In genomic region chr12:75446857-75447256, GRCh38 we compare ENCODE assay signal across 18 cellular contexts. TPM values are rescaled to one million over a fixed set of nuclear protein-coding genes. Genes with fewer than 3 reads are reported as not detected.
DNase-seq lines count a peak whose midpoint lies in the region; TF ChIP-seq lines count a peak whose summit lies in the region.
"Had no signal": no experiment of that assay in that cellular context is flagged by ENCODE, and none has a peak within 500 bp of the region (broad histone marks: within the 10 kb centered on the region; RNA-seq: fewer than 3 reads in every experiment).

No MANE protein-coding gene starts in this region.

- H3K79me2 ChIP-seq in mammary epithelial cell (ENCODE audit: insufficient read depth, low read length) = no peaks in the 10 kb centered on the region

- POLR2A ChIA-PET in AG04449 (lab: Yijun Ruan, JAX) = interaction anchor here (2.3 kb wide), 1 partner anchor 33 kb away, joined by 9 read pairs; the partner anchor contains the start of gene GLIPR1

- no peaks in the 10 kb centered on the region for H3K36me3 ChIP-seq in mammary epithelial cell (ENCODE audit: insufficient read depth, low read length)

- TF ChIP-seq CTCF in AG04449 (IDR thresholded peaks at IDR 0.05; ENCODE audit: insufficient read depth, low read length, missing control alignments) = no peak
- TF ChIP-seq CTCF in mammary epithelial cell (conservative IDR thresholded peaks at IDR 0.05 in 1 of 2, IDR thresholded peaks at IDR 0.05 in 1 of 2; ENCODE audit: extremely low read depth in 1 of 2, insufficient read depth in 1 of 2, low read depth in 1 of 2, low read length in 2 of 2) = no peak

- no peaks in the 10 kb centered on the region for H3K9me3 Mint-ChIP-seq in activated T-helper 2 cell treated with anti-CD3 and anti-CD28 coated beads, Interferon-gamma antibody, Interleukin-2, Interleukin-4, amounts not matched to agents 10 μg/mL and 5 μg/mL and 100 μg/mL, durations not matched to agents 14 hours and 24 hours and 36 hours
- H3K9me3 Mint-ChIP-seq: activated naive CD4-positive, alpha-beta T cell treated with anti-CD3 and anti-CD28 coated beads, Interleukin-2, amount 50 U/mL, for 72 hours had no signal

- peaks cover 34% of the 10 kb centered on the region for H3K4me1 ChIP-seq in mammary epithelial cell (ENCODE audit: insufficient read depth, low read length)

- H4K20me1 ChIP-seq in mammary epithelial cell (ENCODE audit: insufficient read depth, low read length) = no peaks in the 10 kb centered on the region

- no peak overlapping the region for H3K27ac ChIP-seq in mammary epithelial cell (ENCODE audit: insufficient read depth, low read depth, low read length)
- H3K27ac ChIP-seq: HL-60, skin epidermis had no signal

- peak; percentile 45 for DNase-seq in AG04449 (ENCODE audit: low read depth, low spot score)
- DNase-seq in HT1080 (ENCODE audit: low read depth) = peak; percentile 74
- peak; percentile 73 for DNase-seq in mammary epithelial cell
- peak; percentile 79 for DNase-seq in iris pigment epithelial cell (ENCODE audit: low read depth)
- DNase-seq in activated T-helper 2 cell treated with anti-CD3 and anti-CD28 coated beads, Interferon-gamma antibody, Interleukin-2, Interleukin-4, amounts not matched to agents 10 μg/mL and 5 μg/mL and 100 μg/mL, durations not matched to agents 14 hours and 24 hours and 36 hours (ENCODE audit: low spot score) = no peak
- DNase-seq in effector CD8-positive, alpha-beta T cell (lab: John Stamatoyannopoulos, UW) = no peak
- DNase-seq in cerebellar cortex (ENCODE audit: low spot score) = no peak
- no peak for DNase-seq in stimulated activated CD4-positive, alpha-beta T cell treated with anti-CD3 and anti-CD28 coated beads, Interleukin-1b, Interleukin-23, amount 100 ng/mL, for 48 hours
- DNase-seq: activated CD4-positive, alpha-beta T cell treated with anti-CD3 and anti-CD28 coated beads for 36 hours; activated T-cell treated with anti-CD3 and anti-CD28 coated beads for 4 hours; foreskin melanocyte; NCI-H2029 treated with DMSO at 0.1 percent for 48 hours; NCI-H69; stimulated activated naive CD4-positive, alpha-beta T cell treated with Interleukin-2 at 50 U/mL for 16 hours; T-helper 1 cell had no signal

- peaks cover 41% of the 10 kb centered on the region for H3K27me3 Mint-ChIP-seq in activated T-helper 2 cell treated with anti-CD3 and anti-CD28 coated beads, Interferon-gamma antibody, Interleukin-2, Interleukin-4, amounts not matched to agents 10 μg/mL and 5 μg/mL and 100 μg/mL, durations not matched to agents 14 hours and 24 hours and 36 hours (ENCODE audit: low read depth)

- H3K9ac ChIP-seq in mammary epithelial cell (ENCODE audit: insufficient read depth, low read length) = no peak overlapping the region

- H2AFZ ChIP-seq in mammary epithelial cell (ENCODE audit: low read depth, low read length) = no peak overlapping the region

- H3K36me3 Mint-ChIP-seq in activated T-helper 2 cell treated with anti-CD3 and anti-CD28 coated beads, Interferon-gamma antibody, Interleukin-2, Interleukin-4, amounts not matched to agents 10 μg/mL and 5 μg/mL and 100 μg/mL, durations not matched to agents 14 hours and 24 hours and 36 hours (ENCODE audit: low read depth) = no peaks in the 10 kb centered on the region
- H3K36me3 Mint-ChIP-seq: activated naive CD4-positive, alpha-beta T cell treated with anti-CD3 and anti-CD28 coated beads, Interleukin-2, amount 50 U/mL, for 72 hours had no signal

- BruUV-seq in mammary epithelial cell (replicated peaks; lab: Mats Ljungman, UMichigan) = no TSS peak

- in situ Hi-C loops in mammary epithelial cell (cut with MboI; ENCODE audit: low sequenced_read_pairs in 2 of 2) = no loop called here

- no peaks in the 10 kb centered on the region for H3K4me1 Mint-ChIP-seq in activated T-helper 2 cell treated with anti-CD3 and anti-CD28 coated beads, Interferon-gamma antibody, Interleukin-2, Interleukin-4, amounts not matched to agents 10 μg/mL and 5 μg/mL and 100 μg/mL, durations not matched to agents 14 hours and 24 hours and 36 hours (ENCODE audit: low read depth)
- H3K4me1 Mint-ChIP-seq: activated CD4-positive, alpha-beta T cell treated with anti-CD3 and anti-CD28 coated beads for 36 hours had no signal

- H3K4me2 ChIP-seq in mammary epithelial cell (ENCODE audit: insufficient read depth, low read depth, low read length) = peak overlapping the region; percentile 61

- dilution Hi-C loops in mammary epithelial cell (cut with HindIII; ENCODE audit: low sequenced_read_pairs) = no loop called here

- CTCF ChIA-PET in AG04449 (lab: Yijun Ruan, JAX) (interaction anchor here (0.7 to 2.4 kb wide), 5 partner anchors 20 to 58 kb away, joined by 3 to 14 read pairs (median 3); no protein-coding TSS in a partner anchor), mammary epithelial cell (lab: Charles Lee; ENCODE audit: low non-redundant PET) (no interaction called here)

- intact Hi-C loops in mammary epithelial cell (cut with micrococcal nuclease) = loop anchor here (2.0 to 5.0 kb wide), 2 partner anchors 34 to 55 kb away; partner anchors contain the start of genes GLIPR1 and GLIPR1L2
- intact Hi-C loops in activated T-helper 2 cell treated with anti-CD3 and anti-CD28 coated beads, Interferon-gamma antibody, Interleukin-2, Interleukin-4, amounts not matched to agents 10 μg/mL and 5 μg/mL and 100 μg/mL, durations not matched to agents 14 hours and 24 hours and 36 hours (cut with micrococcal nuclease) = no loop called here

- no peak overlapping the region for H3K4me3 Mint-ChIP-seq in activated T-helper 2 cell treated with anti-CD3 and anti-CD28 coated beads, Interferon-gamma antibody, Interleukin-2, Interleukin-4, amounts not matched to agents 10 μg/mL and 5 μg/mL and 100 μg/mL, durations not matched to agents 14 hours and 24 hours and 36 hours (ENCODE audit: low read depth)
- H3K4me3 Mint-ChIP-seq: activated CD4-positive, alpha-beta T cell treated with anti-CD3 and anti-CD28 coated beads for 36 hours had no signal

- no peaks in the 10 kb centered on the region for H3K27me3 ChIP-seq in mammary epithelial cell (ENCODE audit: insufficient read depth, low read length)

- H3K27ac Mint-ChIP-seq in activated T-helper 2 cell treated with anti-CD3 and anti-CD28 coated beads, Interferon-gamma antibody, Interleukin-2, Interleukin-4, amounts not matched to agents 10 μg/mL and 5 μg/mL and 100 μg/mL, durations not matched to agents 14 hours and 24 hours and 36 hours = no peak overlapping the region
- H3K27ac Mint-ChIP-seq: activated CD4-positive, alpha-beta T cell treated with anti-CD3 and anti-CD28 coated beads for 36 hours; activated naive CD4-positive, alpha-beta T cell treated with anti-CD3 and anti-CD28 coated beads, Interleukin-2, amount 50 U/mL, for 72 hours had no signal

- no peak overlapping the region for H3K4me3 ChIP-seq in AG04449 (ENCODE audit: low read depth, low read length)
- no peak overlapping the region for H3K4me3 ChIP-seq in mammary epithelial cell (replicated peaks in 1 of 3; ENCODE audit: insufficient read depth in 1 of 3, low read depth in 2 of 3, low read length in 3 of 3)
- H3K4me3 ChIP-seq: skin epidermis had no signal

- H3K9me3 ChIP-seq in mammary epithelial cell (replicated peaks; ENCODE audit: insufficient read depth, low read length) = no peaks in the 10 kb centered on the region

RNA-seq across cellular contexts. Expression of gene GLIPR1, which starts 33.7 kb away (rescaled TPM):
- 94.4 and 123 TPM in 2 replicates for total RNA-seq in HT1080 (2014; rRNA removed; shearing (Covaris generic))
- polyA plus RNA-seq in HT1080 (2015; cell fraction: cytosol; rRNA removed) = 63.8 and 66.9 TPM in 2 replicates
- polyA plus RNA-seq in HT1080 (2015; cell fraction: nucleus; rRNA removed) = 95.2 and 97.7 TPM in 2 replicates
- 10 to 100 TPM; 92.4 to 96.0 TPM for total RNA-seq in mammary epithelial cell
- polyA plus RNA-seq in mammary epithelial cell = 74.1 TPM
- 45.6 TPM for polyA minus RNA-seq in mammary epithelial cell
- 7.4 and 7.6 TPM in 2 replicates for total RNA-seq in activated T-helper 2 cell treated with anti-CD3 and anti-CD28 coated beads, Interferon-gamma antibody, Interleukin-2, Interleukin-4, amounts not matched to agents 10 μg/mL and 5 μg/mL and 100 μg/mL, durations not matched to agents 14 hours and 24 hours and 36 hours

RNA-seq across cellular contexts. Expression of gene GLIPR1L2, which starts 56.0 kb away (rescaled TPM):
- total RNA-seq in HT1080 (2014; rRNA removed; shearing (Covaris generic)) = 0.10 and 0.63 TPM in 2 replicates
- polyA plus RNA-seq in HT1080 (2015; cell fraction: cytosol; rRNA removed) = 0.18 and 0.19 TPM in 2 replicates
- 0.08 and 0.29 TPM in 2 replicates for polyA plus RNA-seq in HT1080 (2015; cell fraction: nucleus; rRNA removed)
- total RNA-seq in mammary epithelial cell = 1 to 10 TPM in 1 of 2 donors, under 1 TPM in 1; 0.80 to 1.2 TPM
- polyA plus RNA-seq in mammary epithelial cell = 0.42 TPM
- polyA minus RNA-seq in mammary epithelial cell = not detected
- total RNA-seq in activated T-helper 2 cell treated with anti-CD3 and anti-CD28 coated beads, Interferon-gamma antibody, Interleukin-2, Interleukin-4, amounts not matched to agents 10 μg/mL and 5 μg/mL and 100 μg/mL, durations not matched to agents 14 hours and 24 hours and 36 hours = not detected in 2 replicates

Comparison
In these comparisons a context has a peak if more than half of its experiments do, and no peak if none do; other contexts are left out.
1. DNase-seq: peak in AG04449 (single experiment), HT1080 (single experiment), mammary epithelial cell (single experiment) and iris pigment epithelial cell (single experiment); none in activated T-helper 2 cell treated with anti-CD3 and anti-CD28 coated beads, Interferon-gamma antibody, Interleukin-2, Interleukin-4, amounts not matched to agents 10 μg/mL and 5 μg/mL and 100 μg/mL, durations not matched to agents 14 hours and 24 hours and 36 hours (single experiment), effector CD8-positive, alpha-beta T cell (single experiment), cerebellar cortex (single experiment) and stimulated activated CD4-positive, alpha-beta T cell treated with anti-CD3 and anti-CD28 coated beads, Interleukin-1b, Interleukin-23, amount 100 ng/mL, for 48 hours (single experiment).
2. RNA of gene GLIPR1, which starts 33.7 kb away (total RNA-seq): 94.4 to 123 TPM in HT1080 and 92.4 to 96.0 TPM in mammary epithelial cell; 7.4 to 7.6 TPM in activated T-helper 2 cell treated with anti-CD3 and anti-CD28 coated beads, Interferon-gamma antibody, Interleukin-2, Interleukin-4, amounts not matched to agents 10 μg/mL and 5 μg/mL and 100 μg/mL, durations not matched to agents 14 hours and 24 hours and 36 hours; every median in the first group is over 10 times any median in the second.